8 cellular contexts compared by ENCODE assay signal in genomic region chr12:121610239-121611149, GRCh38. TPM values are rescaled to one million over a fixed set of nuclear protein-coding genes. Genes with fewer than 3 reads are reported as not detected.
A peak's percentile ranks its signal among the peaks of the same experiment; 100 is the strongest.
DNase-seq lines count a peak whose midpoint lies in the region; ATAC-seq and TF ChIP-seq lines count a peak whose summit lies in the region.

No MANE protein-coding gene starts in this region.

- CTCF ChIA-PET in Panc1 (lab: Charles Lee) = interaction anchor here (0.7 to 1.7 kb wide), 2 partner anchors 58 to 75 kb away, joined by 5 to 9 read pairs; no protein-coding TSS in a partner anchor

- peak overlapping the region in 2 of 3 donors; percentile 62 for H3K27ac Mint-ChIP-seq in CD4-positive, CD25-positive, alpha-beta regulatory T cell

- DNase-seq in CD4-positive, CD25-positive, alpha-beta regulatory T cell = no peak
- DNase-seq in Panc1 (ENCODE audit: low read depth, low spot score) (no peak), fibroblast of villous mesenchyme (ENCODE audit: low read depth) (peak; percentile 96), prostate gland (ENCODE audit: low spot score) (no peak), glomerular visceral epithelial cell (ENCODE audit: extremely low spot score) (no peak), thyroid gland (no peak), NCI-H1048 (lab: John Stamatoyannopoulos, UW) (no peak)

- H3K27me3 Mint-ChIP-seq in CD4-positive, CD25-positive, alpha-beta regulatory T cell = peaks cover 4% of the 10 kb centered on the region

- H3K9me3 Mint-ChIP-seq in CD4-positive, CD25-positive, alpha-beta regulatory T cell = no peaks in the 10 kb centered on the region

- no peaks in the 10 kb centered on the region for H3K4me1 ChIP-seq in CD4-positive, CD25-positive, alpha-beta regulatory T cell (ENCODE audit: control insufficient read depth, insufficient read depth, low read length, poor library complexity, severe bottlenecking)
- H3K4me1 ChIP-seq in Panc1 (ENCODE audit: control insufficient read depth, insufficient read depth, low read length) (no peaks in the 10 kb centered on the region), prostate gland (replicated peaks) (no peaks in the 10 kb centered on the region), thyroid gland (no peaks in the 10 kb centered on the region)

- in situ Hi-C loops in Panc1 (cut with HindIII; ENCODE audit: low pct_unique_long_range_greater_than_20kb, low sequenced_read_pairs) = no loop called here

- intact Hi-C loops in Panc1 (cut with micrococcal nuclease; ENCODE audit: unreplicated experiment) (no loop called here), prostate gland (cut with DNase I) (no loop called here), thyroid gland (cut with DNase I) (no loop called here)

- H3K4me3 Mint-ChIP-seq in CD4-positive, CD25-positive, alpha-beta regulatory T cell = no peak overlapping the region

- H3K4me1 Mint-ChIP-seq in CD4-positive, CD25-positive, alpha-beta regulatory T cell = peaks cover 0 to 13% (median 3%) of the 10 kb centered on the region in 4 donors

- H3K27ac ChIP-seq in CD4-positive, CD25-positive, alpha-beta regulatory T cell (ENCODE audit: insufficient read depth, low read length, poor library complexity, severe bottlenecking) = no peak overlapping the region
- H3K27ac ChIP-seq in Panc1 (ENCODE audit: low read length) (no peak overlapping the region), prostate gland (peak overlapping the region; percentile 1 to 33), thyroid gland (no peak overlapping the region)

- H3K36me3 ChIP-seq in CD4-positive, CD25-positive, alpha-beta regulatory T cell (ENCODE audit: control insufficient read depth, insufficient read depth, low read length) = no peaks in the 10 kb centered on the region
- H3K36me3 ChIP-seq in Panc1 (ENCODE audit: control insufficient read depth, insufficient read depth, low read length) (no peaks in the 10 kb centered on the region), prostate gland (no peaks in the 10 kb centered on the region), thyroid gland (no peaks in the 10 kb centered on the region)

- no TSS peak for BruUV-seq in Panc1 (replicated peaks; lab: Mats Ljungman, UMichigan)

- no peak for TF ChIP-seq CTCF in Panc1 (IDR thresholded peaks at IDR 0.05)
- TF ChIP-seq CTCF in fibroblast of villous mesenchyme (IDR thresholded peaks at IDR 0.05; ENCODE audit: insufficient read depth, low read depth, low read length) = no peak
- TF ChIP-seq CTCF in prostate gland (IDR thresholded peaks at IDR 0.05) = no peak
- TF ChIP-seq CTCF in thyroid gland (IDR thresholded peaks at IDR 0.05) = no peak

- POLR2A ChIA-PET in Panc1 (lab: Charles Lee) = no interaction called here

- H3K27me3 ChIP-seq in CD4-positive, CD25-positive, alpha-beta regulatory T cell (ENCODE audit: control insufficient read depth, insufficient read depth, low read length) = no peaks in the 10 kb centered on the region
- no peaks in the 10 kb centered on the region for H3K27me3 ChIP-seq in Panc1 (ENCODE audit: control insufficient read depth, insufficient read depth, low read length)
- H3K27me3 ChIP-seq in prostate gland (replicated peaks; ENCODE audit: insufficient read depth) = no peaks in the 10 kb centered on the region
- no peaks in the 10 kb centered on the region for H3K27me3 ChIP-seq in thyroid gland

- H3K36me3 Mint-ChIP-seq in CD4-positive, CD25-positive, alpha-beta regulatory T cell = no peaks in the 10 kb centered on the region

- no peak for ATAC-seq in CD4-positive, CD25-positive, alpha-beta regulatory T cell (ENCODE audit: low read depth in 2 of 2)
- ATAC-seq in Panc1 (peak; percentile 53; the same call in 1 of the 2 replicates), GM18511 (IDR thresholded peaks at IDR 0.05; ENCODE audit: unreplicated experiment) (no peak)

- H3K9me3 ChIP-seq in CD4-positive, CD25-positive, alpha-beta regulatory T cell (ENCODE audit: control insufficient read depth in 2 of 2, low read length in 2 of 2) = no peaks in the 10 kb centered on the region
- H3K9me3 ChIP-seq in Panc1 (ENCODE audit: control insufficient read depth, insufficient read depth, low read depth, low read length) (no peaks in the 10 kb centered on the region), prostate gland (no peaks in the 10 kb centered on the region), thyroid gland (no peaks in the 10 kb centered on the region)

- WGBS in prostate gland = 16% methylated on average over 11 of the region's 11 CpGs
- 53 to 56% methylated on average over 11 of the region's 11 CpGs for WGBS in thyroid gland, 2 donors

- H3K4me3 ChIP-seq in CD4-positive, CD25-positive, alpha-beta regulatory T cell (ENCODE audit: low read depth, low read length) = no peak overlapping the region
- no peak overlapping the region for H3K4me3 ChIP-seq in Panc1 (ENCODE audit: low read depth in 2 of 2, low read length in 2 of 2)
- H3K4me3 ChIP-seq in fibroblast of villous mesenchyme (ENCODE audit: low read depth, low read length) = peak overlapping the region; percentile 9
- H3K4me3 ChIP-seq in prostate gland = no peak overlapping the region
- no peak overlapping the region for H3K4me3 ChIP-seq in thyroid gland (replicated peaks in 1 of 3)

- no peak for TF ChIP-seq POLR2A in prostate gland (IDR thresholded peaks at IDR 0.05)
- no peak for TF ChIP-seq POLR2A in thyroid gland (IDR thresholded peaks at IDR 0.05)

RNA-seq across cellular contexts. Expression of gene ORAI1, which starts 15.8 kb away (rescaled TPM):
- total RNA-seq in CD4-positive, CD25-positive, alpha-beta regulatory T cell = 53.5 TPM
- polyA plus RNA-seq in CD4-positive, CD25-positive, alpha-beta regulatory T cell = 100 to 1,000 TPM; 142 to 181 (median 173) TPM
- 36.7 TPM for total RNA-seq in Panc1 (2021; ENCODE audit: unreplicated experiment)
- 57.9 TPM for polyA plus RNA-seq in Panc1 (2012; ENCODE audit: insufficient read length)
- 9.7 and 12.5 TPM in 2 replicates for total RNA-seq in fibroblast of villous mesenchyme
- total RNA-seq in prostate gland = 10 to 100 TPM in 1 of 2 donors, 1 to 10 TPM in 1; 5.5 to 71.1 TPM
- 10 to 100 TPM; 12.7 to 27.1 (median 17.0) TPM for total RNA-seq in thyroid gland

RNA-seq across cellular contexts. Expression of gene KDM2B, which starts 29.7 kb away (rescaled TPM):
- 128 TPM for total RNA-seq in CD4-positive, CD25-positive, alpha-beta regulatory T cell
- polyA plus RNA-seq in CD4-positive, CD25-positive, alpha-beta regulatory T cell = 10 to 100 TPM in 3 of 4 donors, 1 to 10 TPM in 1; 9.4 to 12.2 (median 11.0) TPM
- total RNA-seq in Panc1 (2021; ENCODE audit: unreplicated experiment) (27.5 TPM), fibroblast of villous mesenchyme (28.1 and 34.1 TPM in 2 replicates), prostate gland (10 to 100 TPM; 18.1 to 39.3 TPM), thyroid gland (10 to 100 TPM; 15.5 to 32.1 (median 21.2) TPM)
- 34.3 TPM for polyA plus RNA-seq in Panc1 (2012; ENCODE audit: insufficient read length)

RNA-seq across cellular contexts. Expression of gene MORN3, which starts 59.0 kb away (rescaled TPM):
- total RNA-seq in CD4-positive, CD25-positive, alpha-beta regulatory T cell = 5.6 TPM
- polyA plus RNA-seq in CD4-positive, CD25-positive, alpha-beta regulatory T cell = 1 to 10 TPM; 2.3 to 7.3 (median 4.9) TPM
- 0.72 TPM for total RNA-seq in Panc1 (2021; ENCODE audit: unreplicated experiment)
- polyA plus RNA-seq in Panc1 (2012; ENCODE audit: insufficient read length) = 1.7 TPM
- total RNA-seq in fibroblast of villous mesenchyme = 0.32 TPM in 1 of 2 replicates, not detected in the other
- total RNA-seq in prostate gland = 1 to 10 TPM in 1 of 2 donors, not detected in 1; 1.5 TPM
- total RNA-seq in thyroid gland = 1 to 10 TPM in 3 of 4 donors, under 1 TPM in 1; 0.40 to 2.3 (median 1.1) TPM

Comparison
In these comparisons a context has a peak if more than half of its experiments do, and no peak if none do; other contexts are left out.
1. H3K27ac ChIP-seq: peak in prostate gland (2 of 2); none in CD4-positive, CD25-positive, alpha-beta regulatory T cell (single experiment), Panc1 (single experiment) and thyroid gland (0 of 3).